In genomic region chr1:200022239-200022804, GRCh38 we compare ENCODE assay signal across 28 cellular contexts. TPM values are rescaled to one million over a fixed set of nuclear protein-coding genes. Genes with fewer than 3 reads are reported as not detected.
DNase-seq lines count a peak whose midpoint lies in the region; ATAC-seq and TF ChIP-seq lines count a peak whose summit lies in the region.
"Had no signal": no experiment of that assay in that cellular context is flagged by ENCODE, and none has a peak within 500 bp of the region (broad histone marks: within the 10 kb centered on the region; RNA-seq: fewer than 3 reads in every experiment).

No MANE protein-coding gene starts in this region.

- 65% methylated on average over 4 of the region's 4 CpGs for WGBS in hepatocyte (ENCODE audit: low lambda C conversion rate, missing lambda C conversion rate)

- no peaks in the 10 kb centered on the region for H3K9me3 Mint-ChIP-seq in osteocyte (ENCODE audit: unreplicated experiment)
- H3K9me3 Mint-ChIP-seq: CD4-positive, alpha-beta memory T cell; HFFc6 had no signal

- H3K36me3 Mint-ChIP-seq in osteocyte (ENCODE audit: unreplicated experiment), result no peaks in the 10 kb centered on the region
- H3K36me3 Mint-ChIP-seq: CD4-positive, alpha-beta memory T cell had no signal

- H3K27ac Mint-ChIP-seq in osteocyte (ENCODE audit: unreplicated experiment), result no peak overlapping the region
- H3K27ac Mint-ChIP-seq: CD4-positive, alpha-beta memory T cell; HFFc6 had no signal

- H3K27ac ChIP-seq in 22Rv1 (peak overlapping the region; percentile 72), hepatocyte (peak overlapping the region; percentile 74)
- H3K27ac ChIP-seq: SJCRH30 had no signal

- no peaks in the 10 kb centered on the region for H4K20me1 ChIP-seq in hepatocyte (ENCODE audit: insufficient read depth, poor library complexity, severe bottlenecking)

- H3K9me3 ChIP-seq in hepatocyte (ENCODE audit: low read depth), result no peaks in the 10 kb centered on the region
- H3K9me3 ChIP-seq: HAP-1, SJCRH30 had no signal

- TF ChIP-seq CTCF in 22Rv1 (IDR thresholded peaks at IDR 0.05) (no peak), hepatocyte (IDR thresholded peaks at IDR 0.05; ENCODE audit: poor library complexity) (no peak), osteocyte (IDR thresholded peaks at IDR 0.05) (no peak)

- H3K4me3 Mint-ChIP-seq in osteocyte (ENCODE audit: unreplicated experiment), result no peak overlapping the region
- H3K4me3 Mint-ChIP-seq: CD4-positive, alpha-beta memory T cell; HFFc6 had no signal

- no peak overlapping the region for H3K4me3 ChIP-seq in hepatocyte
- H3K4me3 ChIP-seq: GM12878, HAP-1, SJCRH30 had no signal

- no peaks in the 10 kb centered on the region for H3K4me1 Mint-ChIP-seq in osteocyte (ENCODE audit: unreplicated experiment)
- H3K4me1 Mint-ChIP-seq: CD4-positive, alpha-beta memory T cell had no signal

- no peak for ATAC-seq in GM19023 (IDR thresholded peaks at IDR 0.05; ENCODE audit: unreplicated experiment)
- ATAC-seq: GM12878, Right ventricle myocardium inferior, SK-N-SH treated with all-trans-retinoic acid at 6 μM for 48 hours had no signal

- no peak overlapping the region for H2AFZ ChIP-seq in hepatocyte

- peaks cover 61% of the 10 kb centered on the region for H3K27me3 Mint-ChIP-seq in osteocyte (ENCODE audit: unreplicated experiment)

- DNase-seq in HT-29 (ENCODE audit: low spot score) (peak; percentile 67), hepatocyte (ENCODE audit: low spot score) (no peak), osteocyte (ENCODE audit: extremely low spot score, unreplicated experiment) (peak; percentile 15), superior temporal gyrus (ENCODE audit: extremely low spot score) (no peak), NCI-H1417 treated with DMSO at 0.1 percent for 48 hours (lab: John Stamatoyannopoulos, UW) (no peak)
- DNase-seq: C1 segment of cervical spinal cord; CD4-positive, alpha-beta memory T cell; COR-L47; DMS 273 treated with DMSO at 0.1 percent for 48 hours; DMS79; EL; GDM1; GOT3; HFFc6; NCI-H1048; NCI-H1417; NCI-H187 treated with DMSO at 0.1 percent for 48 hours; NCI-H2171 treated with DMSO at 0.1 percent for 48 hours; NCI-H524; NCI-H748 treated with DMSO at 0.1 percent for 48 hours; NK-92 treated with Interleukin-12 subunit alpha and Interleukin-12 subunit beta, amount 100 ng/mL, for 24 hours; SJCRH30 had no signal

- no peaks in the 10 kb centered on the region for H3K27me3 ChIP-seq in hepatocyte
- H3K27me3 ChIP-seq: SJCRH30 had no signal

- H3K4me1 ChIP-seq in hepatocyte (ENCODE audit: insufficient read depth), result peaks cover 6% of the 10 kb centered on the region
- H3K4me1 ChIP-seq: HAP-1, SJCRH30 had no signal

- no peaks in the 10 kb centered on the region for H3K9me2 ChIP-seq in hepatocyte (replicated peaks; ENCODE audit: insufficient read depth)

- no peaks in the 10 kb centered on the region for H3K36me3 ChIP-seq in hepatocyte (replicated peaks; ENCODE audit: insufficient read depth, low read depth)
- H3K36me3 ChIP-seq: HAP-1, SJCRH30 had no signal

- no peaks in the 10 kb centered on the region for H3K79me2 ChIP-seq in hepatocyte

- peak overlapping the region; percentile 36 for H3K4me2 ChIP-seq in hepatocyte

RNA-seq across cellular contexts. Expression of gene NR5A2, which starts 5.2 kb away (rescaled TPM):
- 1.9 and 2.6 TPM in 2 replicates for total RNA-seq in HT-29 (2014; rRNA removed; shearing (Covaris generic))
- 49.6 and 55.5 TPM in 2 replicates for total RNA-seq in hepatocyte
- 16.4 and 19.8 TPM in 2 replicates for polyA plus RNA-seq in hepatocyte
- not detected in 2 replicates for total RNA-seq in osteocyte
- total RNA-seq: CD4-positive, alpha-beta memory T cell had no signal
- polyA plus RNA-seq: CD4-positive, alpha-beta memory T cell had no signal

Comparison
In these comparisons a context has a peak if more than half of its experiments do, and no peak if none do; other contexts are left out.
1. DNase-seq: peak in HT-29 (single experiment) and osteocyte (single experiment); none in hepatocyte (single experiment), superior temporal gyrus (single experiment) and NCI-H1417 treated with DMSO at 0.1 percent for 48 hours (single experiment).
2. RNA of gene NR5A2, which starts 5.2 kb away (total RNA-seq): 49.6 to 55.5 TPM in hepatocyte; 1.9 to 2.6 TPM in HT-29 and not detected in osteocyte; every median in the first group is over 10 times any median in the second.